In the genomic region with DNA sequence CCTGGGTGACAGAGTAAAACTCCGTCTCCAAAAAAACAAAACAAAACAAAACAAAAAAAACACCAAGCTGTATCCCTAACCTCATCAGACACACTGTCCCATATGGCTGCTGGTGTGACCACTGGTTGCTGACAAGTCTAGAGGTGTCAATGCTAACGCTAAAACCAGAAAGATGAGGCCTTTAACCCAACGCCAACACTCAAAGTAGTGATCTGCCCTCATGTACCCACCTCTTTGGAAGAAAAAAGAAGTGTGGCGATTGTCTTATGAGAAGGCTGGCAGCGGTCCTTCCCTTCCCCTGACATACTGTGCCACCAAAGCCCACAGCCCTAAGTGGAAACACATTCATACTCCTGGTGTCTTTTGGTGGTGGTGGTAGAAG, we compare ENCODE assay signal across 8 cellular contexts. TPM values are rescaled to one million over a fixed set of nuclear protein-coding genes. Genes with fewer than 3 reads are reported as not detected.
DNase-seq lines count a peak whose midpoint lies in the region; ATAC-seq and TF ChIP-seq lines count a peak whose summit lies in the region.

No MANE protein-coding gene starts in this region.

- H3K4me1 ChIP-seq in left lung (peaks cover 17 to 77% of the 10 kb centered on the region in 2 donors), thyroid gland (peaks cover 55 to 84% of the 10 kb centered on the region in 2 donors)

- H3K36me3 ChIP-seq in left lung (no peaks in the 10 kb centered on the region), thyroid gland (no peaks in the 10 kb centered on the region)

- H3K9me3 Mint-ChIP-seq in activated T-cell treated with anti-CD3 and anti-CD28 coated beads, Interleukin-2, amount 50 U/mL, for 4 hours, result no peaks in the 10 kb centered on the region
- H3K9me3 Mint-ChIP-seq in activated T-helper 17 cell treated with anti-CD3 and anti-CD28 coated beads, Interleukin-2, amount 50 U/mL, for 72 hours, result no peaks in the 10 kb centered on the region

- peak overlapping the region; percentile 89 to 94 for H3K27ac ChIP-seq in left lung
- peak overlapping the region; percentile 90 to 99 (median 98) for H3K27ac ChIP-seq in thyroid gland

- WGBS in thyroid gland, 2 donors, result 67 to 72% methylated on average over 5 of the region's 5 CpGs

- no peaks in the 10 kb centered on the region for H3K27me3 ChIP-seq in left lung
- no peaks in the 10 kb centered on the region for H3K27me3 ChIP-seq in thyroid gland

- ATAC-seq in activated T-cell treated with anti-CD3 and anti-CD28 coated beads, Interleukin-2, amount 50 U/mL, for 4 hours, result peak in 1 of 2 donors; percentile 5
- no peak for ATAC-seq in activated T-helper 17 cell treated with anti-CD3 and anti-CD28 coated beads, Interleukin-2, amount 50 U/mL, for 72 hours (replicated peaks)
- ATAC-seq in left lung, result no peak
- no peak for ATAC-seq in HG02973 (IDR thresholded peaks at IDR 0.05; ENCODE audit: unreplicated experiment)

- TF ChIP-seq POLR2A in thyroid gland (IDR thresholded peaks at IDR 0.05), result no peak

- peak overlapping the region; percentile 86 for H3K4me3 Mint-ChIP-seq in activated T-cell treated with anti-CD3 and anti-CD28 coated beads, Interleukin-2, amount 50 U/mL, for 4 hours
- H3K4me3 Mint-ChIP-seq in activated T-helper 17 cell treated with anti-CD3 and anti-CD28 coated beads, Interleukin-2, amount 50 U/mL, for 72 hours, result peak overlapping the region; percentile 80

- H3K27ac Mint-ChIP-seq in activated T-helper 17 cell treated with anti-CD3 and anti-CD28 coated beads, Interleukin-2, amount 50 U/mL, for 72 hours, result no peak overlapping the region

- H3K36me3 Mint-ChIP-seq in activated T-cell treated with anti-CD3 and anti-CD28 coated beads, Interleukin-2, amount 50 U/mL, for 4 hours (ENCODE audit: insufficient read depth), result peaks cover 3% of the 10 kb centered on the region
- H3K36me3 Mint-ChIP-seq in activated T-helper 17 cell treated with anti-CD3 and anti-CD28 coated beads, Interleukin-2, amount 50 U/mL, for 72 hours (ENCODE audit: low read depth), result no peaks in the 10 kb centered on the region

- no peak for DNase-seq in activated T-cell treated with anti-CD3 and anti-CD28 coated beads, Interleukin-2, amount 50 U/mL, for 4 hours
- DNase-seq in activated T-cell treated with anti-CD3 and anti-CD28 coated beads, Interleukin-2, amount 50 U/mL, for 1 hour, result no peak
- DNase-seq in left lung (no peak), thyroid gland (no peak), inferior parietal cortex (ENCODE audit: extremely low spot score) (no peak), occipital lobe (lab: John Stamatoyannopoulos, UW) (no peak)

- H3K4me3 ChIP-seq in left lung (peak overlapping the region in 1 of 2 donors; percentile 47), thyroid gland (replicated peaks in 1 of 3) (no peak overlapping the region)

- H3K4me1 Mint-ChIP-seq in activated T-cell treated with anti-CD3 and anti-CD28 coated beads, Interleukin-2, amount 50 U/mL, for 4 hours (ENCODE audit: low read depth), result peaks cover 64% of the 10 kb centered on the region
- peaks cover 7% of the 10 kb centered on the region for H3K4me1 Mint-ChIP-seq in activated T-helper 17 cell treated with anti-CD3 and anti-CD28 coated beads, Interleukin-2, amount 50 U/mL, for 72 hours

- H3K27me3 Mint-ChIP-seq in activated T-cell treated with anti-CD3 and anti-CD28 coated beads, Interleukin-2, amount 50 U/mL, for 4 hours (ENCODE audit: low read depth), result no peaks in the 10 kb centered on the region
- no peaks in the 10 kb centered on the region for H3K27me3 Mint-ChIP-seq in activated T-helper 17 cell treated with anti-CD3 and anti-CD28 coated beads, Interleukin-2, amount 50 U/mL, for 72 hours

- no peak for TF ChIP-seq CTCF in left lung (IDR thresholded peaks at IDR 0.05)
- TF ChIP-seq CTCF in thyroid gland (IDR thresholded peaks at IDR 0.05), result no peak

- H3K9me3 ChIP-seq in left lung (no peaks in the 10 kb centered on the region), thyroid gland (no peaks in the 10 kb centered on the region)

- intact Hi-C loops in left lung (cut with DNase I) (no loop called here), thyroid gland (cut with DNase I) (no loop called here)

RNA-seq across cellular contexts. Expression of a gene that starts 9.9 kb away (rescaled TPM):
- total RNA-seq in activated T-cell treated with anti-CD3 and anti-CD28 coated beads, Interleukin-2, amount 50 U/mL, for 4 hours, result 10 to 100 TPM; 10.5 to 14.2 (median 12.7) TPM
- total RNA-seq in activated T-helper 17 cell treated with anti-CD3 and anti-CD28 coated beads, Interleukin-2, amount 50 U/mL, for 72 hours, result 10 to 100 TPM; 11.5 to 30.7 TPM
- total RNA-seq in left lung (10 to 100 TPM; 17.9 to 18.4 TPM), thyroid gland (10 to 100 TPM; 13.7 to 17.3 (median 16.6) TPM), occipital lobe (8.7 TPM)
